In genomic region chr10:91061187-91061586, GRCh38 we compare ENCODE assay signal across 19 cellular contexts.
"Had no signal": no experiment of that assay in that cellular context is flagged by ENCODE, and none has a peak within 500 bp of the region (broad histone marks: within the 10 kb centered on the region; RNA-seq: fewer than 3 reads in every experiment).

No MANE protein-coding gene starts in this region.

- H3K36me3 Mint-ChIP-seq: naive thymus-derived CD8-positive, alpha-beta T cell; stimulated activated memory B cell treated with anti-CD40 and anti-IgM and Interleukin-4, amounts not matched to agents 10 μg/mL and 1 μg/mL and 100 μg/mL, for 72 hours had no signal

- H3K27ac ChIP-seq: epithelial cell of prostate, esophagus squamous epithelium, parathyroid adenoma, prostate gland had no signal

- DNase-seq: cerebellar nuclear complex; effector memory CD8-positive, alpha-beta T cell; esophagus squamous epithelium; foreskin fibroblast; head of caudate nucleus; hippocampal formation; kidney glomerular epithelial cell; mucosa of descending colon; stimulated activated CD4-positive, alpha-beta T cell treated with anti-CD3 and anti-CD28 coated beads, Interleukin-15, amount 100 ng/mL, for 24 hours; stimulated activated CD4-positive, alpha-beta T cell treated with anti-CD3 and anti-CD28 coated beads, Interleukin-1b, Interleukin-23, amount 100 ng/mL, for 48 hours; stimulated activated CD4-positive, alpha-beta T cell treated with anti-CD3 and anti-CD28 coated beads, Interleukin-4, amount 100 ng/mL, for 24 hours; tibial artery had no signal

- H3K27me3 Mint-ChIP-seq: dendritic cell treated with granulocyte-macrophage colony-stimulating factor and Interleukin-4, amounts not matched to agents 40 ng/mL and 50 ng/mL, for 4 days; stimulated activated memory B cell treated with anti-CD40 and anti-IgM and Interleukin-4, amounts not matched to agents 10 μg/mL and 1 μg/mL and 100 μg/mL, for 72 hours; stimulated activated naive CD8-positive, alpha-beta T cell treated with anti-CD3 and anti-CD28 coated beads, Interleukin-15, Interleukin-2, amounts not matched to agents 100 ng/mL and 50 ng/mL, for 24 hours had no signal

- H3K9me3 ChIP-seq: esophagus squamous epithelium, mucosa of descending colon, prostate gland, tibial artery had no signal

- H2AFZ ChIP-seq: parathyroid adenoma had no signal

- H3K27ac Mint-ChIP-seq: dendritic cell treated with granulocyte-macrophage colony-stimulating factor and Interleukin-4, amounts not matched to agents 40 ng/mL and 50 ng/mL, for 4 days; effector memory CD8-positive, alpha-beta T cell; naive thymus-derived CD8-positive, alpha-beta T cell; stimulated activated memory B cell treated with anti-CD40 and anti-IgM and Interleukin-4, amounts not matched to agents 10 μg/mL and 1 μg/mL and 100 μg/mL, for 72 hours; stimulated activated naive CD8-positive, alpha-beta T cell treated with anti-CD3 and anti-CD28 coated beads, Interleukin-15, Interleukin-2, amounts not matched to agents 100 ng/mL and 50 ng/mL, for 24 hours had no signal

- H3K36me3 ChIP-seq: esophagus squamous epithelium, prostate gland, tibial artery had no signal

- H3K4me1 Mint-ChIP-seq: stimulated activated memory B cell treated with anti-CD40 and anti-IgM and Interleukin-4, amounts not matched to agents 10 μg/mL and 1 μg/mL and 100 μg/mL, for 72 hours had no signal

- H3K4me3 ChIP-seq: esophagus squamous epithelium, mucosa of descending colon, prostate gland, tibial artery had no signal

- H3K9ac ChIP-seq: parathyroid adenoma had no signal

- H3K9me3 Mint-ChIP-seq: dendritic cell treated with granulocyte-macrophage colony-stimulating factor and Interleukin-4, amounts not matched to agents 40 ng/mL and 50 ng/mL, for 4 days; effector memory CD8-positive, alpha-beta T cell; naive thymus-derived CD8-positive, alpha-beta T cell; stimulated activated memory B cell treated with anti-CD40 and anti-IgM and Interleukin-4, amounts not matched to agents 10 μg/mL and 1 μg/mL and 100 μg/mL, for 72 hours; stimulated activated naive CD8-positive, alpha-beta T cell treated with anti-CD3 and anti-CD28 coated beads, Interleukin-15, Interleukin-2, amounts not matched to agents 100 ng/mL and 50 ng/mL, for 24 hours had no signal

- H3K4me3 Mint-ChIP-seq: dendritic cell treated with granulocyte-macrophage colony-stimulating factor and Interleukin-4, amounts not matched to agents 40 ng/mL and 50 ng/mL, for 4 days; effector memory CD8-positive, alpha-beta T cell; naive thymus-derived CD8-positive, alpha-beta T cell; stimulated activated memory B cell treated with anti-CD40 and anti-IgM and Interleukin-4, amounts not matched to agents 10 μg/mL and 1 μg/mL and 100 μg/mL, for 72 hours; stimulated activated naive CD8-positive, alpha-beta T cell treated with anti-CD3 and anti-CD28 coated beads, Interleukin-15, Interleukin-2, amounts not matched to agents 100 ng/mL and 50 ng/mL, for 24 hours had no signal

- H3K27me3 ChIP-seq: esophagus squamous epithelium, tibial artery had no signal

- H3K79me2 ChIP-seq: parathyroid adenoma had no signal

- H3K4me1 ChIP-seq: esophagus squamous epithelium, parathyroid adenoma, prostate gland had no signal
